8 cellular contexts compared by ENCODE assay signal in genomic region chr11:60775420-60775961, GRCh38. TPM values are rescaled to one million over a fixed set of nuclear protein-coding genes. Genes with fewer than 3 reads are reported as not detected.
DNase-seq lines count a peak whose midpoint lies in the region; ATAC-seq and TF ChIP-seq lines count a peak whose summit lies in the region.

No MANE protein-coding gene starts in this region.

- CTCF ChIA-PET in WTC11 (lab: Charles Lee): interaction anchor here (0.5 to 8.9 kb wide), 37 partner anchors 10 to 416 kb away, joined by 3 to 125 read pairs (median 3); partner anchors contain the start of genes CCDC86, MS4A10, MS4A15 and PRPF19

- H3K4me1 Mint-ChIP-seq in WTC11: peaks cover 7% of the 10 kb centered on the region

- no peak overlapping the region for H3K4me3 Mint-ChIP-seq in WTC11

- intact Hi-C loops in left colon (cut with DNase I, micrococcal nuclease): no loop called here

- POLR2A ChIA-PET in WTC11 (lab: Charles Lee): interaction anchor here (0.6 kb wide), 1 partner anchor 66 kb away, joined by 3 read pairs; no protein-coding TSS in a partner anchor

- peak; percentile 90 for TF ChIP-seq CTCF in AG09309 (IDR thresholded peaks at IDR 0.05; ENCODE audit: control insufficient read depth, insufficient read depth, low read depth, low read length, missing control alignments)
- peak; percentile 89 for TF ChIP-seq CTCF in WTC11 (IDR thresholded peaks at IDR 0.05)
- TF ChIP-seq CTCF in cardiac fibroblast (IDR thresholded peaks at IDR 0.05; ENCODE audit: low read depth, low read length): peak; percentile 95

- no peak overlapping the region for H3K27ac Mint-ChIP-seq in WTC11

- H3K27me3 Mint-ChIP-seq in WTC11 (ENCODE audit: low read depth): peaks cover 5% of the 10 kb centered on the region; the same call in 1 of the 2 replicates

- DNase-seq in AG09309 (ENCODE audit: low read depth) (peak; percentile 56), NCI-H2196 treated with DMSO at 0.1 percent for 48 hours (lab: John Stamatoyannopoulos, UW; ENCODE audit: unreplicated experiment) (peak; percentile 78), WTC11 (ENCODE audit: low spot score) (peak; percentile 93), cardiac fibroblast (ENCODE audit: low read depth in 2 of 2) (peak; percentile 95 to 96), left colon (peak; percentile 75 to 88)
- peak; percentile 77 for DNase-seq in stimulated activated CD4-positive, alpha-beta T cell treated with anti-CD3 and anti-CD28 coated beads, Interleukin-4, amount 100 ng/mL, for 1 hour

- no peaks in the 10 kb centered on the region for H3K36me3 Mint-ChIP-seq in WTC11

- no peak overlapping the region for H3K4me3 ChIP-seq in AG09309 (ENCODE audit: control insufficient read depth, low read depth, low read length)
- no peak overlapping the region for H3K4me3 ChIP-seq in cardiac fibroblast (replicated peaks in 1 of 2; ENCODE audit: low read depth in 2 of 2, low read length in 2 of 2)

- peak; percentile 85 for ATAC-seq in GM18868 (IDR thresholded peaks at IDR 0.05; ENCODE audit: unreplicated experiment)
- ATAC-seq in HG03135 (IDR thresholded peaks at IDR 0.05; ENCODE audit: unreplicated experiment): peak; percentile 78
- ATAC-seq in WTC11: peak; percentile 99
- ATAC-seq in left colon: peak; percentile 88

- H3K9me3 Mint-ChIP-seq in WTC11: no peaks in the 10 kb centered on the region; the same call in 1 of the 2 replicates

TF ChIP-seq in WTC11, 78 proteins besides CTCF, POLR2A, EP300 and RAD21:
- TF ChIP-seq, protein P1, sequence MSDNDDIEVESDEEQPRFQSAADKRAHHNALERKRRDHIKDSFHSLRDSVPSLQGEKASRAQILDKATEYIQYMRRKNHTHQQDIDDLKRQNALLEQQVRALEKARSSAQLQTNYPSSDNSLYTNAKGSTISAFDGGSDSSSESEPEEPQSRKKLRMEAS (CRISPR knock-in tag; IDR thresholded peaks at IDR 0.05): peak; percentile 21; the same call in 1 of the 2 replicates
- TF ChIP-seq E2F5 (CRISPR knock-in tag; IDR thresholded peaks at IDR 0.05) (no peak), ZNF396 (CRISPR knock-in tag; IDR thresholded peaks at IDR 0.05; ENCODE audit: borderline replicate concordance) (no peak)

RNA-seq across cellular contexts. Expression of gene MS4A10, which starts 9.6 kb away (rescaled TPM):
- total RNA-seq in WTC11 (2021) (not detected in 3 replicates), left colon (1 to 10 TPM in 1 of 2 donors, under 1 TPM in 1; 0.12 to 1.1 TPM)

RNA-seq across cellular contexts. Expression of gene MS4A15, which starts 18.8 kb away (rescaled TPM):
- total RNA-seq in WTC11 (2021) (0.09 to 0.41 TPM (median 0.39 TPM) in 3 replicates), left colon (not detected)

RNA-seq across cellular contexts. Expression of gene MS4A18, which starts 51.0 kb away (rescaled TPM):
- total RNA-seq in WTC11 (2021) (not detected in 3 replicates), left colon (not detected)
